8 cellular contexts compared by ENCODE assay signal in genomic region chr12:55717397-55718007, GRCh38. TPM values are rescaled to one million over a fixed set of nuclear protein-coding genes. Genes with fewer than 3 reads are reported as not detected.
DNase-seq lines count a peak whose midpoint lies in the region; ATAC-seq and TF ChIP-seq lines count a peak whose summit lies in the region.

No MANE protein-coding gene starts in this region.

- no peak for TF ChIP-seq EP300 in SK-N-SH (IDR thresholded peaks at IDR 0.05; ENCODE audit: borderline replicate concordance in 1 of 2, low read depth in 1 of 2, low read length in 1 of 2)

- H3K27ac ChIP-seq in SK-N-SH (ENCODE audit: low read depth in 2 of 2, low read length in 1 of 2) (0 out of 4 replicates have a peak overlapping the region, but pooled peaks of 1 of the 2 experiments have one; percentile 87), SJSA1 (no peak overlapping the region), esophagus squamous epithelium (peak overlapping the region; percentile 93 to 98 (median 94)), rectal smooth muscle tissue (ENCODE audit: low read depth, low read length) (peak overlapping the region; percentile 96)

- H3K4me2 ChIP-seq in SK-N-SH = peak overlapping the region; percentile 89

- H2AFZ ChIP-seq in SK-N-SH (ENCODE audit: low read depth) = no peak overlapping the region

- peaks cover 37% of the 10 kb centered on the region for H3F3A ChIP-seq in SK-N-SH (replicated peaks; ENCODE audit: insufficient read depth)

- intact Hi-C loops in esophagus squamous epithelium (cut with DNase I) = no loop called here

- H4K20me1 ChIP-seq in SK-N-SH (ENCODE audit: insufficient read depth) = peaks cover 6% of the 10 kb centered on the region; the same call in 1 of the 2 replicates

- TF ChIP-seq CTCF in SK-N-SH (IDR thresholded peaks at IDR 0.05) (no peak), esophagus squamous epithelium (IDR thresholded peaks at IDR 0.05) (no peak)

- H3K4me1 ChIP-seq in SK-N-SH (ENCODE audit: control insufficient read depth in 1 of 2, insufficient read depth in 2 of 2, low read depth in 1 of 2, low read length in 1 of 2) (peaks cover 29 to 38% of the 10 kb centered on the region in 2 experiments), SJSA1 (replicated peaks) (peaks cover 42% of the 10 kb centered on the region), esophagus squamous epithelium (peaks cover 40 to 81% (median 52%) of the 10 kb centered on the region in 3 donors), rectal smooth muscle tissue (ENCODE audit: control insufficient read depth, insufficient read depth, low read length) (peaks cover 63% of the 10 kb centered on the region)

- no peaks in the 10 kb centered on the region for H3K9me2 ChIP-seq in SK-N-SH

- TF ChIP-seq POLR2A in esophagus squamous epithelium (IDR thresholded peaks at IDR 0.05) = no peak

- H3K4me3 ChIP-seq in SK-N-SH (ENCODE audit: low read depth in 2 of 2, low read length in 1 of 2) (peak overlapping the region in 1 of 2 experiments; percentile 67; a peak in 3 of 4 replicates), SJSA1 (peak overlapping the region; percentile 60), esophagus squamous epithelium (peak overlapping the region; percentile 57 to 89 (median 73)), rectal smooth muscle tissue (ENCODE audit: low read length) (peak overlapping the region; percentile 91)

- WGBS in SK-N-SH (ENCODE audit: low lambda C conversion rate) = 62% methylated on average over 4 of the region's 4 CpGs
- WGBS in esophagus squamous epithelium, 2 donors = 18 to 21% methylated on average over 4 of the region's 4 CpGs

- DNase-seq in SK-N-SH = no peak
- DNase-seq in SJSA1 (ENCODE audit: low read depth in 1 of 2, low spot score in 2 of 2) = no peak
- no peak for DNase-seq in esophagus squamous epithelium (lab: John Stamatoyannopoulos, UW)
- DNase-seq in inferior parietal cortex (ENCODE audit: extremely low spot score) = no peak
- no peak for DNase-seq in activated gamma-delta T cell (lab: John Stamatoyannopoulos, UW)

- TF ChIP-seq RAD21 in SK-N-SH (IDR thresholded peaks at IDR 0.05; ENCODE audit: low read length) = no peak

- POLR2A ChIA-PET in SK-N-SH (lab: Yijun Ruan, JAX) = interaction anchor here (1.0 kb wide), 1 partner anchor 12 kb away, joined by 6 read pairs; no protein-coding TSS in a partner anchor

- peaks cover 13% of the 10 kb centered on the region; the same call in 1 of the 2 replicates for H3K79me2 ChIP-seq in SK-N-SH (ENCODE audit: insufficient read depth)

- ATAC-seq in SK-N-SH treated with all-trans-retinoic acid at 6 μM for 48 hours = no peak
- no peak for ATAC-seq in GM19463 (IDR thresholded peaks at IDR 0.05; ENCODE audit: unreplicated experiment)

- H3K9ac ChIP-seq in SK-N-SH (peak overlapping the region; percentile 86; the same call in 1 of the 2 replicates), rectal smooth muscle tissue (ENCODE audit: low read length) (no peak overlapping the region)

- no peaks in the 10 kb centered on the region for H3K9me3 ChIP-seq in SK-N-SH
- no peaks in the 10 kb centered on the region for H3K9me3 ChIP-seq in SJSA1 (replicated peaks)
- H3K9me3 ChIP-seq in esophagus squamous epithelium = no peaks in the 10 kb centered on the region

- no peaks in the 10 kb centered on the region for H3K27me3 ChIP-seq in SK-N-SH (ENCODE audit: insufficient read depth)
- no peaks in the 10 kb centered on the region for H3K27me3 ChIP-seq in SJSA1 (replicated peaks)
- no peaks in the 10 kb centered on the region for H3K27me3 ChIP-seq in esophagus squamous epithelium
- H3K27me3 ChIP-seq in rectal smooth muscle tissue (ENCODE audit: control insufficient read depth, insufficient read depth, low read length) = no peaks in the 10 kb centered on the region

- H3K36me3 ChIP-seq in SK-N-SH (replicated peaks in 1 of 2; ENCODE audit: control insufficient read depth in 1 of 2, insufficient read depth in 2 of 2, low read length in 1 of 2) (peaks cover 0 to 3% of the 10 kb centered on the region in 2 experiments), SJSA1 (peaks cover 8% of the 10 kb centered on the region; the same call in 1 of the 2 replicates), esophagus squamous epithelium (no peaks in the 10 kb centered on the region), rectal smooth muscle tissue (ENCODE audit: control insufficient read depth, insufficient read depth, low read length) (no peaks in the 10 kb centered on the region)

- CTCF ChIA-PET in SK-N-SH (lab: Yijun Ruan, JAX) = interaction anchor here (5.2 to 11.2 kb wide), 3 partner anchors 13 to 60 kb away, joined by 31 to 202 read pairs (median 51); partner anchors contain the start of gene CD63

TF ChIP-seq in SK-N-SH, 30 proteins besides CTCF, POLR2A, EP300 and RAD21:
- TF ChIP-seq FOSL2 (IDR thresholded peaks at IDR 0.05; ENCODE audit: borderline replicate concordance, low read depth) (peak; percentile 60), ELF1 (IDR thresholded peaks at IDR 0.05) (no peak), TCF12 (IDR thresholded peaks at IDR 0.05) (peak; percentile 10; the same call in 1 of the 2 replicates), JUND (IDR thresholded peaks at IDR 0.05) (0 out of 2 replicates have a peak, but pooled peaks have one; percentile 30)

TF ChIP-seq in SK-N-SH treated with all-trans-retinoic acid at 6 μM for 48 hours, 23 proteins besides CTCF, POLR2A, EP300 and RAD21 (continues in another document):
- TF ChIP-seq ZC3H10 (CRISPR knock-in tag; IDR thresholded peaks at IDR 0.05) (no peak), SNAI2 (CRISPR knock-in tag; IDR thresholded peaks at IDR 0.05) (no peak), ISL1 (CRISPR knock-in tag; IDR thresholded peaks at IDR 0.05) (no peak), CSDC2 (CRISPR knock-in tag; IDR thresholded peaks at IDR 0.05) (no peak), CREB5 (CRISPR knock-in tag; IDR thresholded peaks at IDR 0.05; ENCODE audit: low read depth) (no peak), ARNTL (CRISPR knock-in tag; IDR thresholded peaks at IDR 0.05; ENCODE audit: borderline replicate concordance, low read depth) (no peak)
- TF ChIP-seq, protein P1, sequence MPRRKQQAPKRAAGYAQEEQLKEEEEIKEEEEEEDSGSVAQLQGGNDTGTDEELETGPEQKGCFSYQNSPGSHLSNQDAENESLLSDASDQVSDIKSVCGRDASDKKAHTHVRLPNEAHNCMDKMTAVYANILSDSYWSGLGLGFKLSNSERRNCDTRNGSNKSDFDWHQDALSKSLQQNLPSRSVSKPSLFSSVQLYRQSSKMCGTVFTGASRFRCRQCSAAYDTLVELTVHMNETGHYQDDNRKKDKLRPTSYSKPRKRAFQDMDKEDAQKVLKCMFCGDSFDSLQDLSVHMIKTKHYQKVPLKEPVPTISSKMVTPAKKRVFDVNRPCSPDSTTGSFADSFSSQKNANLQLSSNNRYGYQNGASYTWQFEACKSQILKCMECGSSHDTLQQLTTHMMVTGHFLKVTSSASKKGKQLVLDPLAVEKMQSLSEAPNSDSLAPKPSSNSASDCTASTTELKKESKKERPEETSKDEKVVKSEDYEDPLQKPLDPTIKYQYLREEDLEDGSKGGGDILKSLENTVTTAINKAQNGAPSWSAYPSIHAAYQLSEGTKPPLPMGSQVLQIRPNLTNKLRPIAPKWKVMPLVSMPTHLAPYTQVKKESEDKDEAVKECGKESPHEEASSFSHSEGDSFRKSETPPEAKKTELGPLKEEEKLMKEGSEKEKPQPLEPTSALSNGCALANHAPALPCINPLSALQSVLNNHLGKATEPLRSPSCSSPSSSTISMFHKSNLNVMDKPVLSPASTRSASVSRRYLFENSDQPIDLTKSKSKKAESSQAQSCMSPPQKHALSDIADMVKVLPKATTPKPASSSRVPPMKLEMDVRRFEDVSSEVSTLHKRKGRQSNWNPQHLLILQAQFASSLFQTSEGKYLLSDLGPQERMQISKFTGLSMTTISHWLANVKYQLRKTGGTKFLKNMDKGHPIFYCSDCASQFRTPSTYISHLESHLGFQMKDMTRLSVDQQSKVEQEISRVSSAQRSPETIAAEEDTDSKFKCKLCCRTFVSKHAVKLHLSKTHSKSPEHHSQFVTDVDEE (CRISPR knock-in tag; IDR thresholded peaks at IDR 0.05) = no peak

RNA-seq across cellular contexts. Expression of gene BLOC1S1, which starts 1.7 kb away (rescaled TPM):
- polyA plus RNA-seq in SK-N-SH (2012; rRNA removed) = 277 and 331 TPM in 2 replicates
- 243 and 313 TPM in 2 replicates for polyA plus RNA-seq in SK-N-SH (2012; cell fraction: cytosol; rRNA removed)
- polyA plus RNA-seq in SK-N-SH (2012; cell fraction: nucleus; rRNA removed) = 89.7 and 130 TPM in 2 replicates
- 82.0 and 91.9 TPM in 2 replicates for total RNA-seq in SJSA1 (2014; rRNA removed; shearing (Covaris generic))
- total RNA-seq in esophagus squamous epithelium = 100 to 1,000 TPM; 117 to 211 (median 178) TPM

RNA-seq across cellular contexts. Expression of gene RDH5, which starts 2.7 kb away (rescaled TPM):
- polyA plus RNA-seq in SK-N-SH (2012; rRNA removed) = 5.2 and 5.4 TPM in 2 replicates
- 1.6 and 1.7 TPM in 2 replicates for polyA plus RNA-seq in SK-N-SH (2012; cell fraction: cytosol; rRNA removed)
- polyA plus RNA-seq in SK-N-SH (2012; cell fraction: nucleus; rRNA removed) = 46.0 and 49.7 TPM in 2 replicates
- 0.22 and 1.9 TPM in 2 replicates for total RNA-seq in SJSA1 (2014; rRNA removed; shearing (Covaris generic))
- total RNA-seq in esophagus squamous epithelium = 10 to 100 TPM in 1 of 4 donors, 1 to 10 TPM in 3; 1.3 to 13.5 (median 4.1) TPM

RNA-seq across cellular contexts. Expression of gene ITGA7, which starts 9.8 kb away (rescaled TPM):
- polyA plus RNA-seq in SK-N-SH (2012; rRNA removed) = 17.6 and 19.7 TPM in 2 replicates
- 7.3 and 9.1 TPM in 2 replicates for polyA plus RNA-seq in SK-N-SH (2012; cell fraction: cytosol; rRNA removed)
- polyA plus RNA-seq in SK-N-SH (2012; cell fraction: nucleus; rRNA removed) = 71.0 and 80.7 TPM in 2 replicates
- total RNA-seq in SJSA1 (2014; rRNA removed; shearing (Covaris generic)) = 0.24 TPM in 1 of 2 replicates, not detected in the other
- total RNA-seq in esophagus squamous epithelium = 10 to 100 TPM in 2 of 4 donors, 1 to 10 TPM in 2; 1.1 to 26.3 (median 10.5) TPM

RNA-seq across cellular contexts. Expression of gene CD63, which starts 11.3 kb away (rescaled TPM):
- polyA plus RNA-seq in SK-N-SH (2012; rRNA removed) = 1,022 and 1,465 TPM in 2 replicates
- polyA plus RNA-seq in SK-N-SH (2012; cell fraction: cytosol; rRNA removed) = 1,236 and 1,638 TPM in 2 replicates
- 454 and 623 TPM in 2 replicates for polyA plus RNA-seq in SK-N-SH (2012; cell fraction: nucleus; rRNA removed)
- total RNA-seq in SJSA1 (2014; rRNA removed; shearing (Covaris generic)) = 1,021 and 1,450 TPM in 2 replicates
- total RNA-seq in esophagus squamous epithelium = 100 to 1,000 TPM; 144 to 349 (median 264) TPM

RNA-seq across cellular contexts. Expression of gene GDF11, which starts 25.4 kb away (rescaled TPM):
- 6.9 and 9.4 TPM in 2 replicates for polyA plus RNA-seq in SK-N-SH (2012; rRNA removed)
- 5.3 and 8.8 TPM in 2 replicates for polyA plus RNA-seq in SK-N-SH (2012; cell fraction: cytosol; rRNA removed)
- 7.2 and 8.0 TPM in 2 replicates for polyA plus RNA-seq in SK-N-SH (2012; cell fraction: nucleus; rRNA removed)
- total RNA-seq in SJSA1 (2014; rRNA removed; shearing (Covaris generic)) = 1.7 and 2.7 TPM in 2 replicates
- 1 to 10 TPM in 3 of 4 donors, under 1 TPM in 1; 0.19 to 1.9 (median 1.5) TPM for total RNA-seq in esophagus squamous epithelium
